Comparison of ENCODE assay signal across 1 cellular context in the genomic region with DNA sequence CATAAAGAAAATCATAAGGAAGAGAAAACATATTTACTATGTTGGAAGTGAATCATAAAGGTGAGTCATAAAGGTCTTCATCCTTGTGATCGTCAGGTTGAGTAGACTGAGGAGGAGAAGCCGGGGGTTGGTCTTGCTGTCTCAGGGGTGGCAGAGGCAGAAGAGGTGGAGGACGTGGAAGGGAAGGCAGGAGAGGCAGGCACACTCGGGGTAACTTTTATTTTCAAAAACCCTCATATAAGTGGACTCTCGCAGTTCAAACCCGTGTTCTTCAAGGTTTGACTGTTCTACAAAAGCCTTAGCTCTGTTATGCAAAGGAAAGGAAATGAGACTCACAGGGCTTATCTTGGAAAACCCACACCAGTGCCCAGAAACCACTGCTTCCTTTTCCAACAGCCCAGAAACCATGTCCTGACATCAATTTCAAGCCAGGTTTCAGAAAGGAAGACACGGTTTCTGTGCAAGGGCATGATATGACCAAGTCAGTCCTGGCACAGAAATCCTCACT.
TF ChIP-seq lines count a peak whose summit lies in the region.

No MANE protein-coding gene starts in this region.

TF ChIP-seq in H1, 55 proteins besides CTCF, POLR2A, EP300 and RAD21 (continued from another document):
- TF ChIP-seq, protein P1, sequence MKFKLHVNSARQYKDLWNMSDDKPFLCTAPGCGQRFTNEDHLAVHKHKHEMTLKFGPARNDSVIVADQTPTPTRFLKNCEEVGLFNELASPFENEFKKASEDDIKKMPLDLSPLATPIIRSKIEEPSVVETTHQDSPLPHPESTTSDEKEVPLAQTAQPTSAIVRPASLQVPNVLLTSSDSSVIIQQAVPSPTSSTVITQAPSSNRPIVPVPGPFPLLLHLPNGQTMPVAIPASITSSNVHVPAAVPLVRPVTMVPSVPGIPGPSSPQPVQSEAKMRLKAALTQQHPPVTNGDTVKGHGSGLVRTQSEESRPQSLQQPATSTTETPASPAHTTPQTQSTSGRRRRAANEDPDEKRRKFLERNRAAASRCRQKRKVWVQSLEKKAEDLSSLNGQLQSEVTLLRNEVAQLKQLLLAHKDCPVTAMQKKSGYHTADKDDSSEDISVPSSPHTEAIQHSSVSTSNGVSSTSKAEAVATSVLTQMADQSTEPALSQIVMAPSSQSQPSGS (IDR thresholded peaks at IDR 0.05; ENCODE audit: low read length): no peak
